ENCODE assay signal across 17 cellular contexts in the genomic region with DNA sequence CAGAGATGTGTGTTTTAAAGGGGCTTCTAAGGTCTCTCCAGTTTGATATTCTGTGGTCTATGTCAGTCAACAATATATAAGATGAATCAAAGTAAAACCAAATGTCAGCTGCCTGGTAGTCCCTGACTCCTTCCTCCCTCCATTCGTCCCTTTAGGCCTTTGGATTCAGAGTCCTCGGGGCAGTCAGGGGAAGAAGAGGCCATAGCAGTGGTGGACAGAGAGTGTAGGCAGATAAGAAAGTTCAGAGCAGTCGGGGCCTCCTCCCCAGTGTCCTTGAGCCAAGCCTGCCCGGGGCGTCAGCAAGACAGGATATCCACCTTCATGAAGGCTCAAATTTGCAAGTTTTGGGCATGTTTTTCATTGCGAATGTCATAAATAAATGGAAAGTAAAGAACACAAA.
DNase-seq lines count a peak whose midpoint lies in the region; ATAC-seq and TF ChIP-seq lines count a peak whose summit lies in the region.
"Had no signal": no experiment of that assay in that cellular context is flagged by ENCODE, and none has a peak within 500 bp of the region (broad histone marks: within the 10 kb centered on the region; RNA-seq: fewer than 3 reads in every experiment).

No MANE protein-coding gene starts in this region.

- H3K27me3 ChIP-seq in trophoblast cell (ENCODE audit: insufficient read depth, low read length) (no peaks in the 10 kb centered on the region), suprapubic skin (no peaks in the 10 kb centered on the region)
- H3K27me3 ChIP-seq: BLaER1 treated with 17β-estradiol and CSF1 and Interleukin-3, amounts not matched to agents 10 nM and 100 nM had no signal

- POLR2A ChIA-PET in WTC11 (lab: Charles Lee), result no interaction called here

- no CpG with 5 or more reads among the region's 6 CpGs for WGBS in trophoblast cell (ENCODE audit: extremely low coverage, insufficient coverage, insufficient read length)
- WGBS in suprapubic skin, result 85% methylated on average over 6 of the region's 6 CpGs

- no peak overlapping the region for H3K14ac ChIP-seq in trophoblast cell (ENCODE audit: low read length)

- H4K8ac ChIP-seq in trophoblast cell (ENCODE audit: low read depth, low read length), result no peak overlapping the region

- no peak for TF ChIP-seq CTCF in WTC11 (IDR thresholded peaks at IDR 0.05)
- TF ChIP-seq CTCF in mesothelial cell of epicardium (IDR thresholded peaks at IDR 0.05; ENCODE audit: unreplicated experiment), result no peak
- TF ChIP-seq CTCF in suprapubic skin (IDR thresholded peaks at IDR 0.05), result no peak

- H3K36me3 ChIP-seq in trophoblast cell (ENCODE audit: control insufficient read depth in 1 of 2, insufficient read depth in 2 of 2, low read length in 2 of 2), result no peaks in the 10 kb centered on the region
- no peaks in the 10 kb centered on the region for H3K36me3 ChIP-seq in suprapubic skin
- H3K36me3 ChIP-seq: BLaER1 treated with 17β-estradiol and CSF1 and Interleukin-3, amounts not matched to agents 10 nM and 100 nM had no signal

- H3K4me1 Mint-ChIP-seq in WTC11 (peaks cover 24% of the 10 kb centered on the region), mesothelial cell of epicardium (peaks cover 26% of the 10 kb centered on the region)
- H3K4me1 Mint-ChIP-seq: B cell had no signal

- H3K9me3 ChIP-seq in trophoblast cell (ENCODE audit: insufficient read depth, low read depth, low read length) (peaks cover 8% of the 10 kb centered on the region), suprapubic skin (peaks cover 3% of the 10 kb centered on the region)

- peaks cover 8% of the 10 kb centered on the region for H3K79me1 ChIP-seq in trophoblast cell (ENCODE audit: low read length)

- H3K4me3 Mint-ChIP-seq in WTC11 (no peak overlapping the region), mesothelial cell of epicardium (no peak overlapping the region)
- H3K4me3 Mint-ChIP-seq: B cell; CD4-positive, alpha-beta T cell; CD8-positive, alpha-beta T cell had no signal

- TF ChIP-seq EP300 in suprapubic skin (IDR thresholded peaks at IDR 0.05), result no peak

- no peak overlapping the region for H3K4me2 ChIP-seq in trophoblast cell (ENCODE audit: low read length)
- H3K4me2 ChIP-seq: A549; BLaER1 treated with 17β-estradiol and CSF1 and Interleukin-3, amounts not matched to agents 10 nM and 100 nM had no signal

- peaks cover 32% of the 10 kb centered on the region for H3K36me3 Mint-ChIP-seq in WTC11
- H3K36me3 Mint-ChIP-seq in mesothelial cell of epicardium, result peaks cover 28% of the 10 kb centered on the region
- H3K36me3 Mint-ChIP-seq: CD8-positive, alpha-beta T cell had no signal

- TF ChIP-seq POLR2A in suprapubic skin (IDR thresholded peaks at IDR 0.05), result no peak

- H3K9me3 Mint-ChIP-seq in WTC11, result peaks cover 18% of the 10 kb centered on the region
- peaks cover 20% of the 10 kb centered on the region for H3K9me3 Mint-ChIP-seq in mesothelial cell of epicardium

- H3K4me3 ChIP-seq in trophoblast cell (ENCODE audit: low read depth, low read length), result no peak overlapping the region
- H3K4me3 ChIP-seq in suprapubic skin, result no peak overlapping the region
- H3K4me3 ChIP-seq: A549; BLaER1 treated with 17β-estradiol and CSF1 and Interleukin-3, amounts not matched to agents 10 nM and 100 nM; GM12878 had no signal

- H3K79me2 ChIP-seq in trophoblast cell (ENCODE audit: control insufficient read depth, insufficient read depth, low read length, poor library complexity), result no peaks in the 10 kb centered on the region

- H3K23ac ChIP-seq in trophoblast cell (ENCODE audit: low read length), result no peak overlapping the region

- H4K12ac ChIP-seq in trophoblast cell (ENCODE audit: low read depth, low read length), result no peak overlapping the region

- no peak overlapping the region for H3K4ac ChIP-seq in trophoblast cell (ENCODE audit: low read depth, low read length)

- peak overlapping the region; percentile 29 for H2BK5ac ChIP-seq in trophoblast cell (ENCODE audit: low read depth, low read length, poor library complexity)

- CTCF ChIA-PET in WTC11 (lab: Charles Lee), result no interaction called here

- ATAC-seq in WTC11, result no peak
- ATAC-seq in GM21619 (IDR thresholded peaks at IDR 0.05; ENCODE audit: unreplicated experiment), result no peak
- ATAC-seq: A549; CD8-positive, alpha-beta T cell; GM12878 had no signal

- H2AK5ac ChIP-seq in trophoblast cell (ENCODE audit: low read length), result peak overlapping the region; percentile 57

- H3K4me1 ChIP-seq in trophoblast cell (ENCODE audit: control insufficient read depth in 1 of 2, insufficient read depth in 2 of 2, low read length in 2 of 2), result peaks cover 0 to 4% of the 10 kb centered on the region in 2 experiments
- no peaks in the 10 kb centered on the region for H3K4me1 ChIP-seq in suprapubic skin
- H3K4me1 ChIP-seq: A549; BLaER1 treated with 17β-estradiol and CSF1 and Interleukin-3, amounts not matched to agents 10 nM and 100 nM; Caco-2 had no signal

- H3K18ac ChIP-seq in trophoblast cell (ENCODE audit: low read length), result peak overlapping the region; percentile 17

- no peak overlapping the region for H2AFZ ChIP-seq in trophoblast cell (ENCODE audit: insufficient read depth, low read length, poor library complexity)

- peak overlapping the region; percentile 58 for H4K91ac ChIP-seq in trophoblast cell (ENCODE audit: low read depth, low read length)

- H2BK12ac ChIP-seq in trophoblast cell (ENCODE audit: low read length), result peak overlapping the region; percentile 81

- H3K9ac ChIP-seq in trophoblast cell (ENCODE audit: low read length), result no peak overlapping the region
- H3K9ac ChIP-seq: BLaER1 treated with 17β-estradiol and CSF1 and Interleukin-3, amounts not matched to agents 10 nM and 100 nM had no signal

- DNase-seq in WTC11 (ENCODE audit: low spot score), result no peak
- DNase-seq in mesothelial cell of epicardium (ENCODE audit: low spot score in 2 of 2, unreplicated experiment in 2 of 2), result no peak
- no peak for DNase-seq in trophoblast cell
- DNase-seq in suprapubic skin (ENCODE audit: low spot score in 2 of 2), result no peak
- DNase-seq: AML-193; Caco-2; Calu3; CD4-positive, alpha-beta T cell; CD8-positive, alpha-beta T cell; DMS79 treated with DMSO at 0.1 percent for 48 hours had no signal

- H3K27ac Mint-ChIP-seq in WTC11, result 0 out of 2 replicates have a peak overlapping the region, but pooled peaks have one; percentile 42
- H3K27ac Mint-ChIP-seq in mesothelial cell of epicardium, result peak overlapping the region; percentile 32
- H3K27ac Mint-ChIP-seq: B cell; CD4-positive, alpha-beta T cell; CD8-positive, alpha-beta T cell had no signal

- H3K27ac ChIP-seq in trophoblast cell (ENCODE audit: low read depth, low read length) (no peak overlapping the region), suprapubic skin (no peak overlapping the region)
- H3K27ac ChIP-seq: 22Rv1; A549; BLaER1 treated with 17β-estradiol and CSF1 and Interleukin-3, amounts not matched to agents 10 nM and 100 nM; C4-2B had no signal

- H3K27me3 Mint-ChIP-seq in WTC11 (ENCODE audit: low read depth) (no peaks in the 10 kb centered on the region), mesothelial cell of epicardium (ENCODE audit: low read depth) (no peaks in the 10 kb centered on the region)
- H3K27me3 Mint-ChIP-seq: CD4-positive, alpha-beta T cell had no signal

- peak overlapping the region; percentile 56 for H2BK120ac ChIP-seq in trophoblast cell (ENCODE audit: insufficient read depth, low read length, poor library complexity)

TF ChIP-seq in WTC11, 78 proteins besides CTCF, POLR2A, EP300 and RAD21 (continues in another document):
- TF ChIP-seq ESRRA (CRISPR knock-in tag; IDR thresholded peaks at IDR 0.05; ENCODE audit: borderline replicate concordance) (no peak), ZNF263 (CRISPR knock-in tag; IDR thresholded peaks at IDR 0.05; ENCODE audit: low read depth) (no peak), ARID4B (CRISPR knock-in tag; IDR thresholded peaks at IDR 0.05; ENCODE audit: borderline replicate concordance) (no peak)
